1 cellular context compared by ENCODE assay signal in genomic region chr5:50653946-50654345, GRCh38.
TF ChIP-seq lines count a peak whose summit lies in the region.

No MANE protein-coding gene starts in this region.

TF ChIP-seq in HepG2, 621 proteins besides CTCF, POLR2A, EP300 and RAD21 (continued from another document):
- no peak for TF ChIP-seq AKNA (CRISPR knock-in tag; IDR thresholded peaks at IDR 0.05; ENCODE audit: borderline replicate concordance)
- no peak for TF ChIP-seq TOE1 (CRISPR knock-in tag; IDR thresholded peaks at IDR 0.05)
- TF ChIP-seq CHD2 (IDR thresholded peaks at IDR 0.05; ENCODE audit: low read depth, low read length): no peak
- TF ChIP-seq SIX1 (CRISPR knock-in tag; IDR thresholded peaks at IDR 0.05; ENCODE audit: borderline replicate concordance): no peak
- no peak for TF ChIP-seq NRL (CRISPR knock-in tag; IDR thresholded peaks at IDR 0.05; ENCODE audit: borderline replicate concordance)
TF ChIP-seq in HepG2: peak in this region for 0.
